Comparison of ENCODE assay signal across 36 cellular contexts in genomic region chr18:74760026-74760425, GRCh38.
"Had no signal": no experiment of that assay in that cellular context is flagged by ENCODE, and none has a peak within 500 bp of the region (broad histone marks: within the 10 kb centered on the region; RNA-seq: fewer than 3 reads in every experiment).

No MANE protein-coding gene starts in this region.

- H3K4me3 Mint-ChIP-seq: activated B cell treated with CpG ODN at 0.5 μM for 24 hours; activated CD4-positive, alpha-beta memory T cell treated with anti-CD3 and anti-CD28 coated beads for 36 hours; activated CD4-positive, alpha-beta T cell treated with anti-CD3 and anti-CD28 coated beads, Interleukin-2, amount 10 ng/mL, durations not matched to agents 24 days and 14 days; activated CD8-positive, alpha-beta T cell treated with anti-CD3 and anti-CD28 coated beads for 36 hours; activated naive CD4-positive, alpha-beta T cell treated with anti-CD3 and anti-CD28 coated beads for 36 hours; activated naive CD8-positive, alpha-beta T cell treated with anti-CD3 and anti-CD28 coated beads for 36 hours; activated T-cell treated with anti-CD3 and anti-CD28 coated beads, Interleukin-2, amount 50 U/mL, for 4 hours; activated T-cell treated with anti-CD3 and anti-CD28 coated beads, Interleukin-2, amount 50 U/mL, for 72 hours; activated T-helper 1 cell treated with anti-CD3 and anti-CD28 coated beads, Interleukin-12 subunit alpha, Interleukin-12 subunit beta, Interleukin-2, Interleukin-4 antibody, amounts not matched to agents 30 ng/mL and 10 ng/mL and 1 ng/mL, durations not matched to agents 14 hours and 24 hours and 36 hours; activated T-helper 17 cell treated with anti-CD3 and anti-CD28 coated beads, Interleukin-2, amount 50 U/mL, for 72 hours; T-helper 1 cell treated with Interleukin-12 subunit alpha and Interleukin-12 subunit beta and Interleukin-4 antibody, amounts not matched to agents 30 μg/mL and 1 μg/mL, for 36 hours; T-helper 2 cell treated with Interferon-gamma antibody and Interleukin-4, amounts not matched to agents 5 μg/mL and 100 μg/mL, for 36 hours had no signal

- H3K36me3 ChIP-seq: adrenal gland, brain microvascular endothelial cell, breast epithelium had no signal

- FAIRE-seq: astrocyte, TTC549 had no signal

- H3K27me3 Mint-ChIP-seq: activated B cell treated with CpG ODN at 0.5 μM for 24 hours; activated CD4-positive, alpha-beta memory T cell treated with anti-CD3 and anti-CD28 coated beads for 36 hours; activated CD4-positive, alpha-beta T cell treated with anti-CD3 and anti-CD28 coated beads, Interleukin-2, amount 10 ng/mL, durations not matched to agents 24 days and 14 days; activated CD8-positive, alpha-beta T cell treated with anti-CD3 and anti-CD28 coated beads for 36 hours; activated naive CD8-positive, alpha-beta T cell treated with anti-CD3 and anti-CD28 coated beads for 36 hours; activated T-helper 17 cell treated with anti-CD3 and anti-CD28 coated beads, Interleukin-2, amount 50 U/mL, for 72 hours had no signal

- H3K4me3 ChIP-seq: adrenal gland, body of pancreas, breast epithelium had no signal

- DNase-seq: activated B cell treated with CpG ODN at 0.5 μM for 24 hours; activated CD4-positive, alpha-beta memory T cell treated with anti-CD3 and anti-CD28 coated beads for 36 hours; activated CD4-positive, alpha-beta T cell treated with anti-CD3 and anti-CD28 coated beads for 4 hours; activated CD4-positive, alpha-beta T cell treated with anti-CD3 and anti-CD28 coated beads, Interleukin-2, amount 10 ng/mL, durations not matched to agents 24 days and 14 days; activated CD4-positive, alpha-beta T cell treated with anti-CD3 and anti-CD28 coated beads, Interleukin-2, amount 50 U/mL, for 1 hour; activated CD4-positive, alpha-beta T cell treated with anti-CD3 and anti-CD28 coated beads, Interleukin-2, amount 50 U/mL, for 4 hours; activated CD4-positive, CD25-positive, alpha-beta regulatory T cell treated with anti-CD3 and anti-CD28 coated beads, Interleukin-2, amount 50 U/mL, for 72 hours; activated CD8-positive, alpha-beta memory T cell treated with anti-CD3 and anti-CD28 coated beads, Interleukin-2, amount 50 U/mL, for 4 hours; activated CD8-positive, alpha-beta T cell treated with anti-CD3 and anti-CD28 coated beads for 36 hours; activated effector memory CD4-positive, alpha-beta T cell treated with anti-CD3 and anti-CD28 coated beads, Interleukin-2, amount 50 U/mL, for 16 hours; activated gamma-delta T cell treated with Interleukin-2 at 50 U/mL for 16 hours; activated naive CD4-positive, alpha-beta T cell; activated naive CD4-positive, alpha-beta T cell treated with anti-CD3 and anti-CD28 coated beads for 36 hours; activated naive CD4-positive, alpha-beta T cell treated with anti-CD3 and anti-CD28 coated beads, Interleukin-2, amount 50 U/mL, for 16 hours; activated naive CD8-positive, alpha-beta T cell treated with anti-CD3 and anti-CD28 coated beads for 36 hours; activated T-cell treated with anti-CD3 and anti-CD28 coated beads for 4 hours; activated T-cell treated with anti-CD3 and anti-CD28 coated beads, Interleukin-2, amount 50 U/mL, for 1 hour; activated T-cell treated with anti-CD3 and anti-CD28 coated beads, Interleukin-2, amount 50 U/mL, for 4 hours; activated T-cell treated with anti-CD3 and anti-CD28 coated beads, Interleukin-2, amount 50 U/mL, for 72 hours; adrenal gland; amniotic stem cell; aorta; body of pancreas; brain microvascular endothelial cell; central memory CD4-positive, alpha-beta T cell; T-helper 2 cell; T-helper 9 cell had no signal

- H3K27me3 ChIP-seq: adrenal gland, body of pancreas, brain microvascular endothelial cell, breast epithelium had no signal

- H3K27ac ChIP-seq: adrenal gland, body of pancreas, brain microvascular endothelial cell, breast epithelium, VCaP had no signal

- H3K4me1 Mint-ChIP-seq: activated CD4-positive, alpha-beta T cell treated with anti-CD3 and anti-CD28 coated beads, Interleukin-2, amount 10 ng/mL, durations not matched to agents 24 days and 14 days; activated naive CD8-positive, alpha-beta T cell treated with anti-CD3 and anti-CD28 coated beads for 36 hours had no signal

- H3K9me3 ChIP-seq: body of pancreas had no signal

- ATAC-seq: activated CD8-positive, alpha-beta T cell treated with anti-CD3 and anti-CD28 coated beads for 36 hours; activated naive CD4-positive, alpha-beta T cell treated with anti-CD3 and anti-CD28 coated beads, Interleukin-2, amount 50 U/mL, for 72 hours; activated T-cell treated with anti-CD3 and anti-CD28 coated beads, Interleukin-2, amount 50 U/mL, for 4 hours; activated T-cell treated with anti-CD3 and anti-CD28 coated beads, Interleukin-2, amount 50 U/mL, for 72 hours; activated T-helper 17 cell treated with anti-CD3 and anti-CD28 coated beads, Interleukin-2, amount 50 U/mL, for 72 hours; body of pancreas had no signal

- H3K27ac Mint-ChIP-seq: activated B cell treated with CpG ODN at 0.5 μM for 24 hours; activated CD4-positive, alpha-beta memory T cell treated with anti-CD3 and anti-CD28 coated beads for 36 hours; activated CD4-positive, alpha-beta T cell treated with anti-CD3 and anti-CD28 coated beads, Interleukin-2, amount 10 ng/mL, durations not matched to agents 24 days and 14 days; activated CD8-positive, alpha-beta T cell treated with anti-CD3 and anti-CD28 coated beads for 36 hours; activated naive CD4-positive, alpha-beta T cell treated with anti-CD3 and anti-CD28 coated beads for 36 hours; activated naive CD4-positive, alpha-beta T cell treated with anti-CD3 and anti-CD28 coated beads, Interleukin-2, amount 50 U/mL, for 72 hours; activated naive CD8-positive, alpha-beta T cell treated with anti-CD3 and anti-CD28 coated beads for 36 hours; activated T-cell treated with anti-CD3 and anti-CD28 coated beads, Interleukin-2, amount 50 U/mL, for 72 hours; activated T-helper 1 cell treated with anti-CD3 and anti-CD28 coated beads, Interleukin-12 subunit alpha, Interleukin-12 subunit beta, Interleukin-2, Interleukin-4 antibody, amounts not matched to agents 30 ng/mL and 10 ng/mL and 1 ng/mL, durations not matched to agents 14 hours and 24 hours and 36 hours; activated T-helper 17 cell treated with anti-CD3 and anti-CD28 coated beads, Interleukin-2, amount 50 U/mL, for 72 hours; T-helper 1 cell treated with Interleukin-12 subunit alpha and Interleukin-12 subunit beta and Interleukin-4 antibody, amounts not matched to agents 30 μg/mL and 1 μg/mL, for 36 hours; T-helper 2 cell treated with Interferon-gamma antibody and Interleukin-4, amounts not matched to agents 5 μg/mL and 100 μg/mL, for 36 hours had no signal

- H3K4me1 ChIP-seq: adrenal gland, body of pancreas, breast epithelium had no signal
